9 cellular contexts compared by ENCODE assay signal in the genomic region with DNA sequence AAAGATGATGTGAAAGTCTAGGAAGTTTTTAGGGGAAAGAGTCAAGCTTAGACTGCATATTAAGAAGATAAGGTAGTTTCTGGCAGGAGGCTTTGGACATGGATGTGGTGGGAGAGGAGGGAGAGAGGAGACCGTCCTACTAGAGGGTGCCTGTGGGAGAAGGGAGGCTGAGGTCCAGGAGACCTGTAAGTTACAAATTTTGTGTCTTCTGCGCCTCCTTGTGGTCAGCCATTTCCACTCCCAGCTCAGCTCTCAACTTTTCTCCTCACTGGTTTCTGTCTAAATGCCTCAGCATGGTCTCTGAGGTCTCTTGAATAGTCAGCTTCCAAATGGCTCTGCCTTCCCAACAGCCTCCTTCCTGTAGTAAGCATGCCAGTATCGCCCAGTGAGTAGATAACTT.
DNase-seq lines count a peak whose midpoint lies in the region; ATAC-seq, FAIRE-seq and TF ChIP-seq lines count a peak whose summit lies in the region.
"Had no signal": no experiment of that assay in that cellular context is flagged by ENCODE, and none has a peak within 500 bp of the region (broad histone marks: within the 10 kb centered on the region; RNA-seq: fewer than 3 reads in every experiment).

No MANE protein-coding gene starts in this region.

- no peaks in the 10 kb centered on the region for H3F3A ChIP-seq in neural cell (ENCODE audit: insufficient read depth, low read length, poor library complexity, severe bottlenecking)

- BruUV-seq in endothelial cell of umbilical vein (replicated peaks; lab: Mats Ljungman, UMichigan): no TSS peak

- POLR2A ChIA-PET in RWPE1 (lab: Yijun Ruan, JAX; ENCODE audit: low non-redundant PET) (no interaction called here), endothelial cell of umbilical vein (lab: Charles Lee) (no interaction called here)

- no peak overlapping the region for H3K4me3 ChIP-seq in endothelial cell of umbilical vein (replicated peaks in 1 of 3; ENCODE audit: insufficient read depth in 1 of 3, low read depth in 1 of 3, low read length in 3 of 3)
- no peak overlapping the region for H3K4me3 ChIP-seq in neural cell (ENCODE audit: low read length)
- H3K4me3 ChIP-seq in effector memory CD4-positive, alpha-beta T cell (ENCODE audit: insufficient read depth, low read depth, low read length, poor library complexity, severe bottlenecking): no peak overlapping the region

- no peak for ATAC-seq in HG03378 (IDR thresholded peaks at IDR 0.05; ENCODE audit: unreplicated experiment)

- TF ChIP-seq EP300 in neural cell (conservative IDR thresholded peaks at IDR 0.05; ENCODE audit: poor library complexity, severe bottlenecking): no peak

- H3K79me2 ChIP-seq in endothelial cell of umbilical vein (ENCODE audit: control insufficient read depth, insufficient read depth, low read length) (no peaks in the 10 kb centered on the region), neural cell (replicated peaks; ENCODE audit: insufficient read depth, low read length) (no peaks in the 10 kb centered on the region)

- dilution Hi-C loops in endothelial cell of umbilical vein (cut with MboI; ENCODE audit: extremely low pct_ligation_motif_present, low sequenced_read_pairs): no loop called here

- H3K9me2 ChIP-seq in neural cell (ENCODE audit: insufficient read depth, low read length): no peaks in the 10 kb centered on the region

- H3K36me3 ChIP-seq in endothelial cell of umbilical vein (ENCODE audit: control insufficient read depth in 2 of 2, extremely low read depth in 1 of 2, insufficient read depth in 2 of 2, low read length in 2 of 2) (no peaks in the 10 kb centered on the region), neural cell (ENCODE audit: insufficient read depth, low read length) (no peaks in the 10 kb centered on the region)
- no peaks in the 10 kb centered on the region for H3K36me3 ChIP-seq in effector memory CD4-positive, alpha-beta T cell (ENCODE audit: control insufficient read depth, insufficient read depth, low read length)

- H3K27me3 ChIP-seq in endothelial cell of umbilical vein (ENCODE audit: control insufficient read depth in 2 of 2, insufficient read depth in 2 of 2, low read length in 2 of 2) (peaks cover 4 to 7% of the 10 kb centered on the region in 2 experiments), neural cell (ENCODE audit: insufficient read depth, low read depth, low read length) (no peaks in the 10 kb centered on the region)
- no peaks in the 10 kb centered on the region for H3K27me3 ChIP-seq in effector memory CD4-positive, alpha-beta T cell (replicated peaks; ENCODE audit: control insufficient read depth, insufficient read depth, low read length, poor library complexity, severe bottlenecking)

- peak; percentile 33 for FAIRE-seq in H54 (lab: Jason Lieb, UNC)
- FAIRE-seq in endothelial cell of umbilical vein (lab: Jason Lieb, UNC): peak; percentile 78
- FAIRE-seq: islet of Langerhans had no signal

- H3K27ac ChIP-seq in RWPE1: no peak overlapping the region
- H3K27ac ChIP-seq in endothelial cell of umbilical vein (ENCODE audit: insufficient read depth, low read depth, low read length): no peak overlapping the region
- no peak overlapping the region for H3K27ac ChIP-seq in neural cell (ENCODE audit: low read length)
- no peak overlapping the region for H3K27ac ChIP-seq in effector memory CD4-positive, alpha-beta T cell (ENCODE audit: insufficient read depth, low read length, poor library complexity, severe bottlenecking)

- H3K9me3 ChIP-seq in endothelial cell of umbilical vein (replicated peaks; ENCODE audit: control insufficient read depth, insufficient read depth, low read length) (no peaks in the 10 kb centered on the region), neural cell (ENCODE audit: low read length) (no peaks in the 10 kb centered on the region)
- H3K9me3 ChIP-seq in effector memory CD4-positive, alpha-beta T cell (ENCODE audit: control insufficient read depth, low read length): no peaks in the 10 kb centered on the region

- H3K9ac ChIP-seq in endothelial cell of umbilical vein (replicated peaks; ENCODE audit: extremely low read depth, insufficient read depth, low read length) (no peak overlapping the region), neural cell (ENCODE audit: low read length) (no peak overlapping the region)

- no peaks in the 10 kb centered on the region for H3K4me1 ChIP-seq in endothelial cell of umbilical vein (ENCODE audit: control insufficient read depth, extremely low read depth, insufficient read depth, low read length)
- no peaks in the 10 kb centered on the region for H3K4me1 ChIP-seq in effector memory CD4-positive, alpha-beta T cell (ENCODE audit: control insufficient read depth, insufficient read depth, low read length, poor library complexity, severe bottlenecking)

- no peak overlapping the region for H3K4me2 ChIP-seq in endothelial cell of umbilical vein (ENCODE audit: insufficient read depth, low read length)
- H3K4me2 ChIP-seq in neural cell (ENCODE audit: low read length): no peak overlapping the region

- H4K20me1 ChIP-seq in endothelial cell of umbilical vein (replicated peaks; ENCODE audit: control insufficient read depth, extremely low read depth, insufficient read depth, low read length) (no peaks in the 10 kb centered on the region), neural cell (ENCODE audit: insufficient read depth) (no peaks in the 10 kb centered on the region)

- DNase-seq in COLO668 (lab: John Stamatoyannopoulos, UW; ENCODE audit: unreplicated experiment) (peak; percentile 46), H54 (ENCODE audit: insufficient read length, low spot score) (peak; percentile 28), RWPE1 (ENCODE audit: low spot score) (peak; percentile 24), endothelial cell of umbilical vein (ENCODE audit: low read depth, low spot score) (peak; percentile 45), NCI-H2171 (lab: John Stamatoyannopoulos, UW) (no peak)
- DNase-seq in effector memory CD4-positive, alpha-beta T cell: no peak

- CTCF ChIA-PET in RWPE1 (lab: Yijun Ruan, JAX) (interaction anchor here (0.6 to 1.2 kb wide), 2 partner anchors 132 to 180 kb away, joined by 3 read pairs; no protein-coding TSS in a partner anchor), endothelial cell of umbilical vein (lab: Charles Lee) (interaction anchor here (0.6 to 4.2 kb wide), 22 partner anchors 9 to 1499 kb away, joined by 3 to 19 read pairs (median 4); a partner anchor contains a TSS)

- TF ChIP-seq POLR2A in H54 (IDR thresholded peaks at IDR 0.05; ENCODE audit: low read depth, low read length) (no peak), endothelial cell of umbilical vein (IDR thresholded peaks at IDR 0.05; ENCODE audit: low read depth, low read length) (no peak)

- TF ChIP-seq CTCF in RWPE1 (conservative IDR thresholded peaks at IDR 0.05; ENCODE audit: low read depth) (no peak; the same call in 1 of the 2 replicates), endothelial cell of umbilical vein (IDR thresholded peaks at IDR 0.05; ENCODE audit: extremely low read depth in 1 of 2, insufficient read depth in 1 of 2, low read depth in 1 of 2, low read length in 2 of 2) (peak; percentile 41 to 72), neural cell (IDR thresholded peaks at IDR 0.05; ENCODE audit: poor library complexity, severe bottlenecking) (peak; percentile 31)

- no peaks in the 10 kb centered on the region for H3K9me1 ChIP-seq in endothelial cell of umbilical vein (replicated peaks; ENCODE audit: control insufficient read depth, extremely low read depth, insufficient read depth, low read length)

- TF ChIP-seq RAD21 in neural cell (conservative IDR thresholded peaks at IDR 0.05): no peak

- H2AFZ ChIP-seq in endothelial cell of umbilical vein (ENCODE audit: low read depth, low read length): no peak overlapping the region
- no peak overlapping the region for H2AFZ ChIP-seq in neural cell (ENCODE audit: low read depth, low read length)

- intact Hi-C loops in endothelial cell of umbilical vein (cut with micrococcal nuclease): loop anchor here (1.0 to 10.0 kb wide), 4 partner anchors 182 to 1501 kb away; no protein-coding TSS in a partner anchor

TF ChIP-seq in endothelial cell of umbilical vein, 7 proteins besides CTCF, POLR2A, EP300 and RAD21:
- no peak for TF ChIP-seq MYC (IDR thresholded peaks at IDR 0.05; ENCODE audit: low read depth, low read length)
- TF ChIP-seq, protein P1, sequence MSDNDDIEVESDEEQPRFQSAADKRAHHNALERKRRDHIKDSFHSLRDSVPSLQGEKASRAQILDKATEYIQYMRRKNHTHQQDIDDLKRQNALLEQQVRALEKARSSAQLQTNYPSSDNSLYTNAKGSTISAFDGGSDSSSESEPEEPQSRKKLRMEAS (IDR thresholded peaks at IDR 0.05; ENCODE audit: insufficient read depth, insufficient read length): no peak
- TF ChIP-seq FOS (IDR thresholded peaks at IDR 0.05; ENCODE audit: borderline replicate concordance, insufficient read depth, low read length): no peak

TF ChIP-seq in neural cell, 6 proteins besides CTCF, POLR2A, EP300 and RAD21:
- TF ChIP-seq TAF1 (IDR thresholded peaks at IDR 0.05; ENCODE audit: low read depth) (no peak), SMC3 (conservative IDR thresholded peaks at IDR 0.05; ENCODE audit: poor library complexity) (peak; percentile 43)
TF ChIP-seq in neural cell: peak in this region for 1.

Comparison
In these comparisons a context has a peak if more than half of its experiments do, and no peak if none do; other contexts are left out.
1. DNase-seq: peak in COLO668 (single experiment), H54 (single experiment), RWPE1 (single experiment) and endothelial cell of umbilical vein (single experiment); none in NCI-H2171 (single experiment) and effector memory CD4-positive, alpha-beta T cell (0 of 3).